ENCODE assay signal across 8 cellular contexts in genomic region chr6:13924146-13924948, GRCh38. TPM values are rescaled to one million over a fixed set of nuclear protein-coding genes. Genes with fewer than 3 reads are reported as not detected.
DNase-seq lines count a peak whose midpoint lies in the region; ATAC-seq lines count a peak whose summit lies in the region.

No MANE protein-coding gene starts in this region.

- ATAC-seq in naive thymus-derived CD8-positive, alpha-beta T cell = peak; percentile 50 to 81
- no peak for ATAC-seq in GM21529 (IDR thresholded peaks at IDR 0.05; ENCODE audit: unreplicated experiment)
- no peak for ATAC-seq in GM18867 (IDR thresholded peaks at IDR 0.05; ENCODE audit: unreplicated experiment)

- H3K27ac ChIP-seq in esophagus (ENCODE audit: low read depth in 2 of 2, low read length in 1 of 2) = no peak overlapping the region

- peaks cover 6% of the 10 kb centered on the region for H3K36me3 Mint-ChIP-seq in activated CD4-positive, alpha-beta T cell treated with anti-CD3 and anti-CD28 coated beads, Interleukin-2, amount 10 ng/mL, durations not matched to agents 24 days and 14 days (ENCODE audit: low read depth)
- no peaks in the 10 kb centered on the region for H3K36me3 Mint-ChIP-seq in naive thymus-derived CD8-positive, alpha-beta T cell

- WGBS in esophagus, 2 donors = 6 to 7% methylated on average over 27 to 37 of the region's 37 CpGs

- peaks cover 7 to 24% of the 10 kb centered on the region in 2 donors for H3K27me3 ChIP-seq in esophagus (ENCODE audit: control insufficient read depth in 1 of 2, insufficient read depth in 2 of 2, low read length in 2 of 2)

- POLR2A ChIA-PET in naive thymus-derived CD8-positive, alpha-beta T cell (lab: Charles Lee) = no interaction called here

- no peaks in the 10 kb centered on the region for H3K9me3 ChIP-seq in esophagus (ENCODE audit: control insufficient read depth in 2 of 2, insufficient read depth in 1 of 2, low read depth in 1 of 2, low read length in 1 of 2)

- H3K4me3 Mint-ChIP-seq in activated CD4-positive, alpha-beta T cell treated with anti-CD3 and anti-CD28 coated beads, Interleukin-2, amount 10 ng/mL, durations not matched to agents 24 days and 14 days = peak overlapping the region; percentile 84
- H3K4me3 Mint-ChIP-seq in naive thymus-derived CD8-positive, alpha-beta T cell = peak overlapping the region; percentile 75 to 89 (median 80)

- no peaks in the 10 kb centered on the region for H3K4me1 ChIP-seq in esophagus (ENCODE audit: control insufficient read depth in 2 of 2, insufficient read depth in 2 of 2, low read length in 1 of 2)

- H3K9me3 Mint-ChIP-seq in activated CD4-positive, alpha-beta T cell treated with anti-CD3 and anti-CD28 coated beads, Interleukin-2, amount 10 ng/mL, durations not matched to agents 24 days and 14 days = no peaks in the 10 kb centered on the region
- H3K9me3 Mint-ChIP-seq in naive thymus-derived CD8-positive, alpha-beta T cell = peaks cover 0 to 9% (median under 1%) of the 10 kb centered on the region in 9 donors

- peak overlapping the region; percentile 26 to 43 for H3K4me3 ChIP-seq in esophagus (ENCODE audit: low read depth in 1 of 2, low read length in 2 of 2)

- peak overlapping the region; percentile 31 for H3K27ac Mint-ChIP-seq in activated CD4-positive, alpha-beta T cell treated with anti-CD3 and anti-CD28 coated beads, Interleukin-2, amount 10 ng/mL, durations not matched to agents 24 days and 14 days
- peak overlapping the region in 2 of 10 donors; percentile 19 to 29 for H3K27ac Mint-ChIP-seq in naive thymus-derived CD8-positive, alpha-beta T cell

- no peaks in the 10 kb centered on the region for H3K36me3 ChIP-seq in esophagus (ENCODE audit: control insufficient read depth in 2 of 2, insufficient read depth in 2 of 2, low read length in 1 of 2)

- peaks cover 68% of the 10 kb centered on the region for H3K27me3 Mint-ChIP-seq in activated CD4-positive, alpha-beta T cell treated with anti-CD3 and anti-CD28 coated beads, Interleukin-2, amount 10 ng/mL, durations not matched to agents 24 days and 14 days
- peaks cover 43 to 62% (median 57%) of the 10 kb centered on the region in 5 donors for H3K27me3 Mint-ChIP-seq in naive thymus-derived CD8-positive, alpha-beta T cell

- intact Hi-C loops in activated CD4-positive, alpha-beta T cell treated with anti-CD3 and anti-CD28 coated beads, Interleukin-2, amount 10 ng/mL, durations not matched to agents 24 days and 14 days (cut with micrococcal nuclease) = loop anchor here (5.0 kb wide), 1 partner anchor 118 kb away; no protein-coding TSS in a partner anchor

- peak; percentile 63 for DNase-seq in activated CD8-positive, alpha-beta memory T cell treated with anti-CD3 and anti-CD28 coated beads for 24 hours
- no peak for DNase-seq in activated CD8-positive, alpha-beta memory T cell treated with anti-CD3 and anti-CD28 coated beads, Interleukin-2, amount 50 U/mL, for 4 hours
- DNase-seq in NCI-H2029 (lab: John Stamatoyannopoulos, UW) = peak; percentile 80
- DNase-seq in activated CD4-positive, alpha-beta T cell treated with anti-CD3 and anti-CD28 coated beads, Interleukin-2, amount 10 ng/mL, durations not matched to agents 24 days and 14 days = no peak
- peak in 9 of 10 donors; percentile 5 to 70 (median 24) for DNase-seq in naive thymus-derived CD8-positive, alpha-beta T cell

- H3K4me1 Mint-ChIP-seq in activated CD4-positive, alpha-beta T cell treated with anti-CD3 and anti-CD28 coated beads, Interleukin-2, amount 10 ng/mL, durations not matched to agents 24 days and 14 days = peaks cover 13% of the 10 kb centered on the region
- peaks cover 12 to 16% (median 14%) of the 10 kb centered on the region in 4 donors for H3K4me1 Mint-ChIP-seq in naive thymus-derived CD8-positive, alpha-beta T cell

RNA-seq across cellular contexts. Expression of gene RNF182, which starts 0.4 kb away (rescaled TPM):
- total RNA-seq in activated CD4-positive, alpha-beta T cell treated with anti-CD3 and anti-CD28 coated beads, Interleukin-2, amount 10 ng/mL, durations not matched to agents 24 days and 14 days = not detected in 2 replicates
- under 1 TPM; 0.06 to 0.08 TPM for polyA plus RNA-seq in esophagus
- total RNA-seq in naive thymus-derived CD8-positive, alpha-beta T cell = not detected
- not detected for polyA plus RNA-seq in naive thymus-derived CD8-positive, alpha-beta T cell

Comparison
In these comparisons a context has a peak if more than half of its experiments do, and no peak if none do; other contexts are left out.
1. DNase-seq: peak in activated CD8-positive, alpha-beta memory T cell treated with anti-CD3 and anti-CD28 coated beads for 24 hours (single experiment), NCI-H2029 (single experiment) and naive thymus-derived CD8-positive, alpha-beta T cell (9 of 10); none in activated CD8-positive, alpha-beta memory T cell treated with anti-CD3 and anti-CD28 coated beads, Interleukin-2, amount 50 U/mL, for 4 hours (single experiment) and activated CD4-positive, alpha-beta T cell treated with anti-CD3 and anti-CD28 coated beads, Interleukin-2, amount 10 ng/mL, durations not matched to agents 24 days and 14 days (single experiment).
2. ATAC-seq: peak in naive thymus-derived CD8-positive, alpha-beta T cell (2 of 2); none in GM21529 (single experiment) and GM18867 (single experiment).